Comparison of ENCODE assay signal across 2 cellular contexts in the genomic region with DNA sequence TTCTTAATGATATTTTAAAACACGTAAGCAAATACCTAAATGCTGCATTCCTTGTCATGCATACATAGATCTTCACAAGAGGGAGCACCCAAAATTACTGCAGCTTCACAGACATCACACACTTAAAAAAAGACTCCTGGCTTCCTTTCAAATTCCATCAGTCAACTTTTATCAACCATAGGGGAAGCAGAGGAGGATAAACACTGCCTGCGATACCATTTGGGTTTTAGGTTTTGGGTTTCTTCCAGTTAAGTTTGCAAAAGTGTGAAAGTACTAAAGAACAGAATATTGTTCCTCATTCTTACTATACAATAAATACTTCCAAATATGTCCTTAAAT.
TF ChIP-seq lines count a peak whose summit lies in the region.

No MANE protein-coding gene starts in this region.

TF ChIP-seq in SK-N-SH treated with all-trans-retinoic acid at 6 μM for 48 hours, 23 proteins besides CTCF, POLR2A, EP300 and RAD21 (continued from another document):
- TF ChIP-seq, protein P1, sequence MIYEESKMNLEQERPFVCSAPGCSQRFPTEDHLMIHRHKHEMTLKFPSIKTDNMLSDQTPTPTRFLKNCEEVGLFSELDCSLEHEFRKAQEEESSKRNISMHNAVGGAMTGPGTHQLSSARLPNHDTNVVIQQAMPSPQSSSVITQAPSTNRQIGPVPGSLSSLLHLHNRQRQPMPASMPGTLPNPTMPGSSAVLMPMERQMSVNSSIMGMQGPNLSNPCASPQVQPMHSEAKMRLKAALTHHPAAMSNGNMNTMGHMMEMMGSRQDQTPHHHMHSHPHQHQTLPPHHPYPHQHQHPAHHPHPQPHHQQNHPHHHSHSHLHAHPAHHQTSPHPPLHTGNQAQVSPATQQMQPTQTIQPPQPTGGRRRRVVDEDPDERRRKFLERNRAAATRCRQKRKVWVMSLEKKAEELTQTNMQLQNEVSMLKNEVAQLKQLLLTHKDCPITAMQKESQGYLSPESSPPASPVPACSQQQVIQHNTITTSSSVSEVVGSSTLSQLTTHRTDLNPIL (CRISPR knock-in tag; IDR thresholded peaks at IDR 0.05; ENCODE audit: low read depth) = no peak
- TF ChIP-seq ZFP30 (CRISPR knock-in tag; IDR thresholded peaks at IDR 0.05) = no peak

TF ChIP-seq in SK-N-SH, 30 proteins besides CTCF, POLR2A, EP300 and RAD21:
- TF ChIP-seq, protein P2, sequence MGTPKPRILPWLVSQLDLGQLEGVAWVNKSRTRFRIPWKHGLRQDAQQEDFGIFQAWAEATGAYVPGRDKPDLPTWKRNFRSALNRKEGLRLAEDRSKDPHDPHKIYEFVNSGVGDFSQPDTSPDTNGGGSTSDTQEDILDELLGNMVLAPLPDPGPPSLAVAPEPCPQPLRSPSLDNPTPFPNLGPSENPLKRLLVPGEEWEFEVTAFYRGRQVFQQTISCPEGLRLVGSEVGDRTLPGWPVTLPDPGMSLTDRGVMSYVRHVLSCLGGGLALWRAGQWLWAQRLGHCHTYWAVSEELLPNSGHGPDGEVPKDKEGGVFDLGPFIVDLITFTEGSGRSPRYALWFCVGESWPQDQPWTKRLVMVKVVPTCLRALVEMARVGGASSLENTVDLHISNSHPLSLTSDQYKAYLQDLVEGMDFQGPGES (IDR thresholded peaks at IDR 0.05; ENCODE audit: low read depth, low read length) = no peak
- TF ChIP-seq EZH2phosphoT487 (IDR thresholded peaks at IDR 0.05; ENCODE audit: borderline replicate concordance, low read depth) (no peak), GATA2 (CRISPR knock-in tag; IDR thresholded peaks at IDR 0.05) (no peak), SMC3 (IDR thresholded peaks at IDR 0.05; ENCODE audit: low read depth, low read length) (no peak), FOXJ3 (CRISPR knock-in tag; IDR thresholded peaks at IDR 0.05) (no peak), YY1 (IDR thresholded peaks at IDR 0.05; ENCODE audit: low read depth) (no peak), FOSL2 (IDR thresholded peaks at IDR 0.05; ENCODE audit: borderline replicate concordance, low read depth) (no peak), SIN3A (IDR thresholded peaks at IDR 0.05; ENCODE audit: borderline replicate concordance, low read depth, low read length) (no peak), TEAD4 (IDR thresholded peaks at IDR 0.05; ENCODE audit: borderline replicate concordance, insufficient read depth) (no peak), TAF1 (IDR thresholded peaks at IDR 0.05; ENCODE audit: borderline replicate concordance, low read depth, low read length) (no peak), FOXM1 (IDR thresholded peaks at IDR 0.05; ENCODE audit: low read depth) (no peak), RXRA (IDR thresholded peaks at IDR 0.05; ENCODE audit: borderline replicate concordance, low read depth) (no peak), GABPA (IDR thresholded peaks at IDR 0.05; ENCODE audit: low read depth) (no peak)
- TF ChIP-seq, protein P3, sequence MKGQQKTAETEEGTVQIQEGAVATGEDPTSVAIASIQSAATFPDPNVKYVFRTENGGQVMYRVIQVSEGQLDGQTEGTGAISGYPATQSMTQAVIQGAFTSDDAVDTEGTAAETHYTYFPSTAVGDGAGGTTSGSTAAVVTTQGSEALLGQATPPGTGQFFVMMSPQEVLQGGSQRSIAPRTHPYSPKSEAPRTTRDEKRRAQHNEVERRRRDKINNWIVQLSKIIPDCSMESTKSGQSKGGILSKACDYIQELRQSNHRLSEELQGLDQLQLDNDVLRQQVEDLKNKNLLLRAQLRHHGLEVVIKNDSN (IDR thresholded peaks at IDR 0.05; ENCODE audit: borderline replicate concordance, low read depth) = no peak
- TF ChIP-seq, protein P4, sequence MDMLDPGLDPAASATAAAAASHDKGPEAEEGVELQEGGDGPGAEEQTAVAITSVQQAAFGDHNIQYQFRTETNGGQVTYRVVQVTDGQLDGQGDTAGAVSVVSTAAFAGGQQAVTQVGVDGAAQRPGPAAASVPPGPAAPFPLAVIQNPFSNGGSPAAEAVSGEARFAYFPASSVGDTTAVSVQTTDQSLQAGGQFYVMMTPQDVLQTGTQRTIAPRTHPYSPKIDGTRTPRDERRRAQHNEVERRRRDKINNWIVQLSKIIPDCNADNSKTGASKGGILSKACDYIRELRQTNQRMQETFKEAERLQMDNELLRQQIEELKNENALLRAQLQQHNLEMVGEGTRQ (IDR thresholded peaks at IDR 0.05; ENCODE audit: borderline replicate concordance, low read depth, low read length) = no peak
- TF ChIP-seq, protein P5, sequence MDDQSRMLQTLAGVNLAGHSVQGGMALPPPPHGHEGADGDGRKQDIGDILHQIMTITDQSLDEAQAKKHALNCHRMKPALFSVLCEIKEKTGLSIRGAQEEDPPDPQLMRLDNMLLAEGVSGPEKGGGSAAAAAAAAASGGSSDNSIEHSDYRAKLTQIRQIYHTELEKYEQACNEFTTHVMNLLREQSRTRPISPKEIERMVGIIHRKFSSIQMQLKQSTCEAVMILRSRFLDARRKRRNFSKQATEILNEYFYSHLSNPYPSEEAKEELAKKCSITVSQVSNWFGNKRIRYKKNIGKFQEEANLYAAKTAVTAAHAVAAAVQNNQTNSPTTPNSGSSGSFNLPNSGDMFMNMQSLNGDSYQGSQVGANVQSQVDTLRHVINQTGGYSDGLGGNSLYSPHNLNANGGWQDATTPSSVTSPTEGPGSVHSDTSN (IDR thresholded peaks at IDR 0.05) = no peak
